8 cellular contexts compared by ENCODE assay signal in genomic region chr14:53306267-53306721, GRCh38.
DNase-seq lines count a peak whose midpoint lies in the region; ATAC-seq and TF ChIP-seq lines count a peak whose summit lies in the region.

No MANE protein-coding gene starts in this region.

- H3K4me1 Mint-ChIP-seq in activated CD4-positive, alpha-beta T cell treated with anti-CD3 and anti-CD28 coated beads for 36 hours: peaks cover 5% of the 10 kb centered on the region

- no peaks in the 10 kb centered on the region for H3K36me3 ChIP-seq in lung (ENCODE audit: control insufficient read depth in 2 of 2, insufficient read depth in 2 of 2, low read length in 2 of 2)

- H3K4me3 ChIP-seq in lung: peak overlapping the region; percentile 24

- no peaks in the 10 kb centered on the region for H3K27me3 ChIP-seq in lung (ENCODE audit: control insufficient read depth, insufficient read depth)

- peak; percentile 39 for DNase-seq in ACHN
- peak; percentile 22 for DNase-seq in GM13976 (ENCODE audit: low spot score)
- DNase-seq in NCI-H2029 (lab: John Stamatoyannopoulos, UW): peak; percentile 58
- DNase-seq in activated CD4-positive, alpha-beta T cell treated with anti-CD3 and anti-CD28 coated beads for 36 hours: peak; percentile 68
- DNase-seq in ecto neural progenitor cell (ENCODE audit: low spot score): peak; percentile 56
- DNase-seq in lung (ENCODE audit: low spot score): peak; percentile 39
- peak; percentile 15 for DNase-seq in stimulated activated CD8-positive, alpha-beta memory T cell treated with anti-CD3 and anti-CD28 coated beads, Interleukin-12 subunit alpha, Interleukin-12 subunit beta, amount 100 ng/mL, for 1 hour (ENCODE audit: low read depth)

- H3K4me1 ChIP-seq in lung (ENCODE audit: control insufficient read depth in 2 of 2, insufficient read depth in 2 of 2, low read length in 2 of 2): peaks cover 0 to 2% of the 10 kb centered on the region in 2 donors

- no peak overlapping the region for H3K27ac ChIP-seq in lung (ENCODE audit: low read depth in 1 of 2, low read length in 1 of 2)

- CTCF ChIA-PET in activated CD4-positive, alpha-beta T cell treated with anti-CD3 and anti-CD28 coated beads for 36 hours (lab: Charles Lee): interaction anchor here (0.6 to 5.7 kb wide), 33 partner anchors 8 to 1041 kb away, joined by 3 to 51 read pairs (median 4); no protein-coding TSS in a partner anchor

- peaks cover 7% of the 10 kb centered on the region for H3K9me3 Mint-ChIP-seq in activated CD4-positive, alpha-beta T cell treated with anti-CD3 and anti-CD28 coated beads for 36 hours (ENCODE audit: low read depth)

- peaks cover 5% of the 10 kb centered on the region for H3K27me3 Mint-ChIP-seq in activated CD4-positive, alpha-beta T cell treated with anti-CD3 and anti-CD28 coated beads for 36 hours

- peaks cover 5% of the 10 kb centered on the region for H3K36me3 Mint-ChIP-seq in activated CD4-positive, alpha-beta T cell treated with anti-CD3 and anti-CD28 coated beads for 36 hours (ENCODE audit: low read depth)

- intact Hi-C loops in activated CD4-positive, alpha-beta T cell treated with anti-CD3 and anti-CD28 coated beads for 36 hours (cut with DNase I, micrococcal nuclease): loop anchor here (1.0 to 10.0 kb wide), 5 partner anchors 251 to 1009 kb away; no protein-coding TSS in a partner anchor

- peak overlapping the region; percentile 52 for H3K4me3 Mint-ChIP-seq in activated CD4-positive, alpha-beta T cell treated with anti-CD3 and anti-CD28 coated beads for 36 hours

- in situ Hi-C loops in ACHN (cut with HindIII; ENCODE audit: low pct_ligation_motif_present, low pct_unique_long_range_greater_than_20kb, low sequenced_read_pairs): no loop called here
- in situ Hi-C loops in GM13976 (cut with MboI; ENCODE audit: low sequenced_read_pairs, unreplicated experiment): no loop called here

- POLR2A ChIA-PET in activated CD4-positive, alpha-beta T cell treated with anti-CD3 and anti-CD28 coated beads for 36 hours (lab: Charles Lee): no interaction called here

- TF ChIP-seq CTCF in GM13976 (IDR thresholded peaks at IDR 0.05; ENCODE audit: borderline replicate concordance, control extremely low read depth, extremely low read depth, insufficient read depth, missing control alignments) (peak; percentile 56), lung (IDR thresholded peaks at IDR 0.05; ENCODE audit: control extremely low read depth, extremely low read depth) (peak; percentile 74)

- WGBS in lung, 2 donors: 2 to 10% methylated on average over 11 of the region's 11 CpGs

- H3K9me3 ChIP-seq in lung (ENCODE audit: control insufficient read depth in 2 of 2, insufficient read depth in 1 of 2, low read length in 1 of 2): no peaks in the 10 kb centered on the region

- no peak overlapping the region for H3K27ac Mint-ChIP-seq in activated CD4-positive, alpha-beta T cell treated with anti-CD3 and anti-CD28 coated beads for 36 hours

- peak; percentile 63 for ATAC-seq in activated CD4-positive, alpha-beta T cell treated with anti-CD3 and anti-CD28 coated beads for 36 hours
- ATAC-seq in lung (ENCODE audit: insufficient read depth, low FRiP score): peak; percentile 66
- ATAC-seq in HG03342 (IDR thresholded peaks at IDR 0.05; ENCODE audit: unreplicated experiment): no peak

Comparison
In these comparisons a context has a peak if more than half of its experiments do, and no peak if none do; other contexts are left out.
1. DNase-seq: peak in every context shown above with its lines; median percentile 68 in activated CD4-positive, alpha-beta T cell treated with anti-CD3 and anti-CD28 coated beads for 36 hours; 58 in NCI-H2029; 56 in ecto neural progenitor cell; 39 in ACHN; 39 in lung; 22 in GM13976; 15 in stimulated activated CD8-positive, alpha-beta memory T cell treated with anti-CD3 and anti-CD28 coated beads, Interleukin-12 subunit alpha, Interleukin-12 subunit beta, amount 100 ng/mL, for 1 hour.